In genomic region chr15:55715355-55716076, GRCh38 we compare ENCODE assay signal across 20 cellular contexts. TPM values are rescaled to one million over a fixed set of nuclear protein-coding genes. Genes with fewer than 3 reads are reported as not detected.
DNase-seq lines count a peak whose midpoint lies in the region; ATAC-seq, FAIRE-seq and TF ChIP-seq lines count a peak whose summit lies in the region.
"Had no signal": no experiment of that assay in that cellular context is flagged by ENCODE, and none has a peak within 500 bp of the region (broad histone marks: within the 10 kb centered on the region; RNA-seq: fewer than 3 reads in every experiment).

No MANE protein-coding gene starts in this region.

- no peak for ATAC-seq in HG02885 (IDR thresholded peaks at IDR 0.05; ENCODE audit: poor library complexity, unreplicated experiment)
- ATAC-seq in GM21576 (IDR thresholded peaks at IDR 0.05; ENCODE audit: unreplicated experiment), result no peak
- ATAC-seq: stimulated activated effector memory CD8-positive, alpha-beta T cell treated with anti-CD3 and anti-CD28 coated beads, Interleukin-12 subunit alpha, Interleukin-12 subunit beta, amount 100 ng/mL, for 72 hours had no signal

- no peak overlapping the region for H3K18ac ChIP-seq in trophoblast cell (ENCODE audit: low read length)

- H3K27ac ChIP-seq in astrocyte (ENCODE audit: low read depth, low read length), result no peak overlapping the region
- H3K27ac ChIP-seq in trophoblast cell (ENCODE audit: low read depth, low read length), result no peak overlapping the region
- H3K27ac ChIP-seq: Peyer's patch had no signal

- no peaks in the 10 kb centered on the region for H3K9me3 ChIP-seq in astrocyte (ENCODE audit: insufficient read depth, low read depth, low read length)
- no peaks in the 10 kb centered on the region for H3K9me3 ChIP-seq in trophoblast cell (ENCODE audit: insufficient read depth, low read depth, low read length)
- no peaks in the 10 kb centered on the region for H3K9me3 ChIP-seq in BE2C
- H3K9me3 ChIP-seq: Peyer's patch had no signal

- no peak for FAIRE-seq in astrocyte (lab: Jason Lieb, UNC)

- H3K14ac ChIP-seq in trophoblast cell (ENCODE audit: low read length), result no peak overlapping the region

- H3K9ac ChIP-seq in astrocyte (ENCODE audit: low read length), result no peak overlapping the region
- H3K9ac ChIP-seq in trophoblast cell (ENCODE audit: low read length), result no peak overlapping the region

- no peak overlapping the region for H3K4me3 ChIP-seq in H7 (ENCODE audit: insufficient read depth, low read depth, low read length)
- H3K4me3 ChIP-seq in astrocyte (ENCODE audit: insufficient read depth, low read depth, low read length), result no peak overlapping the region
- H3K4me3 ChIP-seq in trophoblast cell (ENCODE audit: low read depth, low read length), result no peak overlapping the region
- no peak overlapping the region for H3K4me3 ChIP-seq in BE2C (ENCODE audit: low read depth, low read length)
- H3K4me3 ChIP-seq: Peyer's patch had no signal

- WGBS in trophoblast cell (ENCODE audit: extremely low coverage, insufficient coverage, insufficient read length), result no CpG with 5 or more reads among the region's 6 CpGs

- DNase-seq in H7, result peak; percentile 20
- DNase-seq in astrocyte (ENCODE audit: low read depth), result no peak
- DNase-seq in iPS-NIHi7 (ENCODE audit: extremely low spot score), result peak; percentile 55
- DNase-seq in trophoblast cell, result peak; percentile 19 to 46
- no peak for DNase-seq in BE2C
- DNase-seq in stimulated activated CD4-positive, alpha-beta T cell treated with anti-CD3 and anti-CD28 coated beads, Interleukin-4, amount 100 ng/mL, for 4 hours, result no peak
- DNase-seq: activated CD4-positive, alpha-beta memory T cell treated with anti-CD3 and anti-CD28 coated beads for 36 hours; anterior cingulate cortex; CD8-positive, alpha-beta memory T cell; DMS79; NCI-H1436 treated with DMSO at 0.1 percent for 48 hours; NCI-H774; nucleus accumbens; Peyer's patch; retina; stimulated activated CD4-positive, alpha-beta T cell treated with anti-CD3 and anti-CD28 coated beads, Interleukin-15, amount 100 ng/mL, for 24 hours; T-helper 2 cell had no signal

- H3K79me2 ChIP-seq in astrocyte (ENCODE audit: insufficient read depth, low read length), result no peaks in the 10 kb centered on the region
- peaks cover 4% of the 10 kb centered on the region for H3K79me2 ChIP-seq in trophoblast cell (ENCODE audit: control insufficient read depth, insufficient read depth, low read length, poor library complexity)

- H4K20me1 ChIP-seq in astrocyte (ENCODE audit: insufficient read depth, low read length), result no peaks in the 10 kb centered on the region

- H3K4me2 ChIP-seq in astrocyte (ENCODE audit: low read length) (no peak overlapping the region), trophoblast cell (ENCODE audit: low read length) (no peak overlapping the region)

- peak overlapping the region; percentile 22 for H3K27ac Mint-ChIP-seq in astrocyte (ENCODE audit: unreplicated experiment)
- H3K27ac Mint-ChIP-seq: activated CD4-positive, alpha-beta memory T cell treated with anti-CD3 and anti-CD28 coated beads for 36 hours; CD8-positive, alpha-beta memory T cell; stimulated activated effector memory CD8-positive, alpha-beta T cell treated with anti-CD3 and anti-CD28 coated beads, Interleukin-12 subunit alpha, Interleukin-12 subunit beta, amount 100 ng/mL, for 72 hours had no signal

- H3K36me3 ChIP-seq in H7 (replicated peaks; ENCODE audit: control insufficient read depth, insufficient read depth, low read length) (no peaks in the 10 kb centered on the region), astrocyte (ENCODE audit: insufficient read depth, low read length) (no peaks in the 10 kb centered on the region), trophoblast cell (ENCODE audit: control insufficient read depth in 1 of 2, insufficient read depth in 2 of 2, low read length in 2 of 2) (peaks cover 11 to 14% of the 10 kb centered on the region in 2 experiments), BE2C (peaks cover 3% of the 10 kb centered on the region; the same call in 1 of the 2 replicates)
- H3K36me3 ChIP-seq: Peyer's patch had no signal

- no peak overlapping the region for H2BK5ac ChIP-seq in trophoblast cell (ENCODE audit: low read depth, low read length, poor library complexity)

- H3K27me3 Mint-ChIP-seq in astrocyte (ENCODE audit: low read depth, unreplicated experiment), result no peaks in the 10 kb centered on the region

- H3K4me1 Mint-ChIP-seq in astrocyte (ENCODE audit: low read depth, unreplicated experiment), result peaks cover 7% of the 10 kb centered on the region
- H3K4me1 Mint-ChIP-seq: CD8-positive, alpha-beta memory T cell; stimulated activated effector memory CD8-positive, alpha-beta T cell treated with anti-CD3 and anti-CD28 coated beads, Interleukin-12 subunit alpha, Interleukin-12 subunit beta, amount 100 ng/mL, for 72 hours had no signal

- no peaks in the 10 kb centered on the region; the same call in 1 of the 2 replicates for H3K27me3 ChIP-seq in H7 (ENCODE audit: control insufficient read depth, insufficient read depth, low read length)
- H3K27me3 ChIP-seq in astrocyte (ENCODE audit: insufficient read depth, low read length), result no peaks in the 10 kb centered on the region
- H3K27me3 ChIP-seq in trophoblast cell (ENCODE audit: insufficient read depth, low read length), result no peaks in the 10 kb centered on the region
- H3K27me3 ChIP-seq in BE2C, result no peaks in the 10 kb centered on the region
- H3K27me3 ChIP-seq: Peyer's patch had no signal

- no peak overlapping the region for H4K8ac ChIP-seq in trophoblast cell (ENCODE audit: low read depth, low read length)

- H2AFZ ChIP-seq in astrocyte (ENCODE audit: low read depth, low read length) (no peak overlapping the region), trophoblast cell (ENCODE audit: insufficient read depth, low read length, poor library complexity) (no peak overlapping the region)

- no peak overlapping the region for H2BK120ac ChIP-seq in trophoblast cell (ENCODE audit: insufficient read depth, low read length, poor library complexity)

- H4K91ac ChIP-seq in trophoblast cell (ENCODE audit: low read depth, low read length), result no peak overlapping the region

- H2AK5ac ChIP-seq in trophoblast cell (ENCODE audit: low read length), result no peak overlapping the region

- H4K12ac ChIP-seq in trophoblast cell (ENCODE audit: low read depth, low read length), result no peak overlapping the region

- no peak overlapping the region for H3K4me3 Mint-ChIP-seq in astrocyte (ENCODE audit: unreplicated experiment)
- H3K4me3 Mint-ChIP-seq: activated CD4-positive, alpha-beta memory T cell treated with anti-CD3 and anti-CD28 coated beads for 36 hours; CD8-positive, alpha-beta memory T cell; stimulated activated effector memory CD8-positive, alpha-beta T cell treated with anti-CD3 and anti-CD28 coated beads, Interleukin-12 subunit alpha, Interleukin-12 subunit beta, amount 100 ng/mL, for 72 hours had no signal

- H3K4me1 ChIP-seq in astrocyte (ENCODE audit: insufficient read depth, low read length) (no peaks in the 10 kb centered on the region), trophoblast cell (ENCODE audit: control insufficient read depth in 1 of 2, insufficient read depth in 2 of 2, low read length in 2 of 2) (peaks cover 4% of the 10 kb centered on the region in 2 experiments), BE2C (peaks cover 6% of the 10 kb centered on the region; the same call in 1 of the 2 replicates)
- H3K4me1 ChIP-seq: Peyer's patch had no signal

- no peak overlapping the region for H3K23ac ChIP-seq in trophoblast cell (ENCODE audit: low read length)

- no peaks in the 10 kb centered on the region for H3K79me1 ChIP-seq in trophoblast cell (ENCODE audit: low read length)

- peaks cover 4% of the 10 kb centered on the region for H3K36me3 Mint-ChIP-seq in astrocyte (ENCODE audit: low read depth, unreplicated experiment)
- H3K36me3 Mint-ChIP-seq: activated CD4-positive, alpha-beta memory T cell treated with anti-CD3 and anti-CD28 coated beads for 36 hours; CD8-positive, alpha-beta memory T cell; stimulated activated effector memory CD8-positive, alpha-beta T cell treated with anti-CD3 and anti-CD28 coated beads, Interleukin-12 subunit alpha, Interleukin-12 subunit beta, amount 100 ng/mL, for 72 hours had no signal

- H3K9me3 Mint-ChIP-seq in astrocyte (ENCODE audit: unreplicated experiment), result peaks cover 4% of the 10 kb centered on the region
- H3K9me3 Mint-ChIP-seq: activated CD4-positive, alpha-beta memory T cell treated with anti-CD3 and anti-CD28 coated beads for 36 hours; CD8-positive, alpha-beta memory T cell; stimulated activated effector memory CD8-positive, alpha-beta T cell treated with anti-CD3 and anti-CD28 coated beads, Interleukin-12 subunit alpha, Interleukin-12 subunit beta, amount 100 ng/mL, for 72 hours had no signal

- no peak for TF ChIP-seq CTCF in astrocyte (IDR thresholded peaks at IDR 0.05; ENCODE audit: insufficient read depth, low read depth, low read length)
- TF ChIP-seq CTCF in BE2C (IDR thresholded peaks at IDR 0.05; ENCODE audit: low read depth, low read length), result no peak

- no peak overlapping the region for H2BK12ac ChIP-seq in trophoblast cell (ENCODE audit: low read length)

- peak overlapping the region; percentile 83 for H3K4ac ChIP-seq in trophoblast cell (ENCODE audit: low read depth, low read length)

RNA-seq across cellular contexts. Expression of gene PRTG, which starts 27.4 kb away (rescaled TPM):
- total RNA-seq in H7 (2014; rRNA removed; shearing (Covaris generic)), result 2.0 and 2.9 TPM in 2 replicates
- 13.6 and 39.4 TPM in 2 replicates for total RNA-seq in astrocyte
- 78.9 and 95.7 TPM in 2 replicates for polyA plus RNA-seq in trophoblast cell (2013)
- polyA plus RNA-seq in BE2C (2012; ENCODE audit: insufficient read depth, insufficient read length, low read depth), result 4.6 TPM
- total RNA-seq: activated CD4-positive, alpha-beta memory T cell treated with anti-CD3 and anti-CD28 coated beads for 36 hours; CD8-positive, alpha-beta memory T cell had no signal
- polyA plus RNA-seq: CD8-positive, alpha-beta memory T cell had no signal

Comparison
In these comparisons a context has a peak if more than half of its experiments do, and no peak if none do; other contexts are left out.
1. DNase-seq: peak in H7 (single experiment), iPS-NIHi7 (single experiment) and trophoblast cell (2 of 2); none in astrocyte (single experiment), BE2C (single experiment) and stimulated activated CD4-positive, alpha-beta T cell treated with anti-CD3 and anti-CD28 coated beads, Interleukin-4, amount 100 ng/mL, for 4 hours (0 of 2).